1 cellular context compared by ENCODE assay signal in genomic region chr19:55698256-55698655, GRCh38.
TF ChIP-seq lines count a peak whose summit lies in the region.

No MANE protein-coding gene starts in this region.

TF ChIP-seq in HCT116, 20 proteins besides CTCF, POLR2A, EP300 and RAD21 (continued from another document):
- TF ChIP-seq REST (IDR thresholded peaks at IDR 0.05; ENCODE audit: low read depth) (no peak), SIN3A (IDR thresholded peaks at IDR 0.05; ENCODE audit: low read depth) (no peak), FOSL1 (IDR thresholded peaks at IDR 0.05; ENCODE audit: low read depth) (no peak), CEBPB (IDR thresholded peaks at IDR 0.05; ENCODE audit: low read depth) (no peak), ZNF274 (IDR thresholded peaks at IDR 0.05; ENCODE audit: low read depth, low read length) (no peak), TCF7L2 (IDR thresholded peaks at IDR 0.05; ENCODE audit: borderline replicate concordance, extremely low read depth, insufficient read depth, insufficient read length) (no peak), POLR2AphosphoS5 (IDR thresholded peaks at IDR 0.05; ENCODE audit: low read depth, low read length) (no peak), ZFX (IDR thresholded peaks at IDR 0.05) (no peak), EZH2 (IDR thresholded peaks at IDR 0.05) (no peak), EZH2phosphoT487 (IDR thresholded peaks at IDR 0.05; ENCODE audit: borderline replicate concordance) (no peak), ZBTB33 (IDR thresholded peaks at IDR 0.05; ENCODE audit: extremely low read depth, insufficient replicate concordance, low read length) (no peak), ATF3 (IDR thresholded peaks at IDR 0.05) (no peak), MAX (IDR thresholded peaks at IDR 0.05) (no peak)
